10 cellular contexts compared by ENCODE assay signal in genomic region chr19:7915250-7916136, GRCh38. TPM values are rescaled to one million over a fixed set of nuclear protein-coding genes. Genes with fewer than 3 reads are reported as not detected.
DNase-seq lines count a peak whose midpoint lies in the region; ATAC-seq and TF ChIP-seq lines count a peak whose summit lies in the region.
"Had no signal": no experiment of that assay in that cellular context is flagged by ENCODE, and none has a peak within 500 bp of the region (broad histone marks: within the 10 kb centered on the region; RNA-seq: fewer than 3 reads in every experiment).

No MANE protein-coding gene starts in this region.

- intact Hi-C loops in Right ventricle myocardium superior (cut with DNase I), result no loop called here
- intact Hi-C loops in activated CD4-positive, alpha-beta memory T cell treated with anti-CD3 and anti-CD28 coated beads for 36 hours (cut with micrococcal nuclease), result no loop called here
- intact Hi-C loops in vagina (cut with DNase I), result loop anchor here (10.0 kb wide), 1 partner anchor 89 kb away; the partner anchor contains the start of gene ELAVL1

- POLR2A ChIA-PET in activated CD4-positive, alpha-beta memory T cell treated with anti-CD3 and anti-CD28 coated beads for 36 hours (lab: Charles Lee), result interaction anchor here (1.0 to 1.1 kb wide), 2 partner anchors 12 to 47 kb away, joined by 3 read pairs; partner anchors contain the start of gene MAP2K7

- peaks cover 20% of the 10 kb centered on the region for H3K4me1 Mint-ChIP-seq in activated CD4-positive, alpha-beta memory T cell treated with anti-CD3 and anti-CD28 coated beads for 36 hours (ENCODE audit: low read depth)

- no peaks in the 10 kb centered on the region for H3K9me3 ChIP-seq in right atrium auricular region
- no peaks in the 10 kb centered on the region for H3K9me3 ChIP-seq in iPS-20b (ENCODE audit: insufficient read depth, low read depth, low read length)
- H3K9me3 ChIP-seq in vagina, result no peaks in the 10 kb centered on the region

- peak overlapping the region; percentile 35 to 47 for H3K4me3 ChIP-seq in right atrium auricular region
- peak overlapping the region; percentile 47; the same call in 1 of the 2 replicates for H3K4me3 ChIP-seq in iPS-20b (ENCODE audit: low read length)
- H3K4me3 ChIP-seq in vagina, result peak overlapping the region; percentile 41 to 48

- CTCF ChIA-PET in activated CD4-positive, alpha-beta memory T cell treated with anti-CD3 and anti-CD28 coated beads for 36 hours (lab: Charles Lee), result interaction anchor here (0.6 to 4.0 kb wide), 4 partner anchors 12 to 48 kb away, joined by 4 to 18 read pairs (median 8); partner anchors contain the start of genes MAP2K7 and TIMM44

- H3K27ac ChIP-seq in right atrium auricular region (no peak overlapping the region), iPS-20b (ENCODE audit: low read length) (no peak overlapping the region), vagina (peak overlapping the region; percentile 63)

- peaks cover 23% of the 10 kb centered on the region for H3K27me3 Mint-ChIP-seq in activated CD4-positive, alpha-beta memory T cell treated with anti-CD3 and anti-CD28 coated beads for 36 hours

- no peak for TF ChIP-seq POLR2A in vagina (IDR thresholded peaks at IDR 0.05)

- peaks cover 0 to 15% of the 10 kb centered on the region in 2 donors for H3K27me3 ChIP-seq in right atrium auricular region
- H3K27me3 ChIP-seq in iPS-20b (ENCODE audit: insufficient read depth, low read length), result peaks cover 52% of the 10 kb centered on the region
- no peaks in the 10 kb centered on the region for H3K27me3 ChIP-seq in vagina

- peaks cover 0 to 36% of the 10 kb centered on the region in 2 donors for H3K4me1 ChIP-seq in right atrium auricular region
- no peaks in the 10 kb centered on the region; the same call in 1 of the 2 replicates for H3K4me1 ChIP-seq in iPS-20b (ENCODE audit: insufficient read depth, low read length)
- peaks cover 46% of the 10 kb centered on the region for H3K4me1 ChIP-seq in vagina

- ATAC-seq in Right ventricle myocardium superior (ENCODE audit: poor library complexity) (no peak), HG02973 (IDR thresholded peaks at IDR 0.05; ENCODE audit: unreplicated experiment) (no peak), HG02981 (IDR thresholded peaks at IDR 0.05; ENCODE audit: unreplicated experiment) (no peak)

- H3K9me3 Mint-ChIP-seq in activated CD4-positive, alpha-beta memory T cell treated with anti-CD3 and anti-CD28 coated beads for 36 hours, result no peaks in the 10 kb centered on the region

- H3K4me3 Mint-ChIP-seq in activated CD4-positive, alpha-beta memory T cell treated with anti-CD3 and anti-CD28 coated beads for 36 hours, result peak overlapping the region; percentile 46

- DNase-seq in right atrium auricular region (ENCODE audit: low spot score), result no peak
- no peak for DNase-seq in Right ventricle myocardium superior
- DNase-seq in activated CD4-positive, alpha-beta memory T cell treated with anti-CD3 and anti-CD28 coated beads for 36 hours, result no peak
- no peak for DNase-seq in vagina (ENCODE audit: extremely low spot score in 2 of 2)
- no peak for DNase-seq in EL
- DNase-seq: effector CD4-positive, alpha-beta T cell; NCI-H1092 treated with DMSO at 0.1 percent for 48 hours had no signal

- H3K9ac ChIP-seq in iPS-20b (ENCODE audit: low read depth, low read length), result no peak overlapping the region

- H3K36me3 Mint-ChIP-seq in activated CD4-positive, alpha-beta memory T cell treated with anti-CD3 and anti-CD28 coated beads for 36 hours, result peaks cover 18% of the 10 kb centered on the region

- no peak overlapping the region for H3K27ac Mint-ChIP-seq in activated CD4-positive, alpha-beta memory T cell treated with anti-CD3 and anti-CD28 coated beads for 36 hours

- TF ChIP-seq CTCF in right atrium auricular region (IDR thresholded peaks at IDR 0.05) (no peak), vagina (IDR thresholded peaks at IDR 0.05) (no peak)

- peaks cover 26% of the 10 kb centered on the region for H3K36me3 ChIP-seq in right atrium auricular region
- peaks cover 16% of the 10 kb centered on the region for H3K36me3 ChIP-seq in iPS-20b (ENCODE audit: insufficient read depth, low read depth, low read length)
- peaks cover 0 to 32% of the 10 kb centered on the region in 2 donors for H3K36me3 ChIP-seq in vagina

RNA-seq across cellular contexts. Expression of gene TGFBR3L, which starts 0.9 kb away (rescaled TPM):
- total RNA-seq in right atrium auricular region, result 10 to 100 TPM; 22.1 to 26.7 TPM
- 10.9 TPM for total RNA-seq in Right ventricle myocardium superior
- 1 to 10 TPM; 4.4 to 4.6 TPM for total RNA-seq in activated CD4-positive, alpha-beta memory T cell treated with anti-CD3 and anti-CD28 coated beads for 36 hours
- total RNA-seq in vagina, result 1.5 TPM

RNA-seq across cellular contexts. Expression of gene SNAPC2, which starts 4.6 kb away (rescaled TPM):
- total RNA-seq in right atrium auricular region (10 to 100 TPM; 14.1 to 16.5 TPM), Right ventricle myocardium superior (9.4 TPM), vagina (17.4 TPM)
- total RNA-seq in activated CD4-positive, alpha-beta memory T cell treated with anti-CD3 and anti-CD28 coated beads for 36 hours, result 10 to 100 TPM; 18.7 to 20.2 TPM

RNA-seq across cellular contexts. Expression of gene CTXN1, which starts 10.4 kb away (rescaled TPM):
- total RNA-seq in right atrium auricular region, result 1 to 10 TPM; 1.7 to 4.2 TPM
- total RNA-seq in Right ventricle myocardium superior, result 0.16 TPM
- total RNA-seq in activated CD4-positive, alpha-beta memory T cell treated with anti-CD3 and anti-CD28 coated beads for 36 hours, result under 1 TPM; 0.29 to 0.77 TPM
- total RNA-seq in vagina, result 14.2 TPM

RNA-seq across cellular contexts. Expression of gene MAP2K7, which starts 11.8 kb away (rescaled TPM):
- total RNA-seq in right atrium auricular region (10 to 100 TPM; 12.0 to 14.4 TPM), Right ventricle myocardium superior (27.5 TPM), vagina (26.8 TPM)
- total RNA-seq in activated CD4-positive, alpha-beta memory T cell treated with anti-CD3 and anti-CD28 coated beads for 36 hours, result 10 to 100 TPM; 29.1 to 30.1 TPM

RNA-seq across cellular contexts. Expression of gene LRRC8E, which starts 27.2 kb away (rescaled TPM):
- total RNA-seq in right atrium auricular region (1 to 10 TPM; 1.5 to 2.1 TPM), Right ventricle myocardium superior (1.6 TPM), vagina (6.6 TPM)
- total RNA-seq in activated CD4-positive, alpha-beta memory T cell treated with anti-CD3 and anti-CD28 coated beads for 36 hours, result not detected
